ENCODE assay signal across 8 cellular contexts in the genomic region with DNA sequence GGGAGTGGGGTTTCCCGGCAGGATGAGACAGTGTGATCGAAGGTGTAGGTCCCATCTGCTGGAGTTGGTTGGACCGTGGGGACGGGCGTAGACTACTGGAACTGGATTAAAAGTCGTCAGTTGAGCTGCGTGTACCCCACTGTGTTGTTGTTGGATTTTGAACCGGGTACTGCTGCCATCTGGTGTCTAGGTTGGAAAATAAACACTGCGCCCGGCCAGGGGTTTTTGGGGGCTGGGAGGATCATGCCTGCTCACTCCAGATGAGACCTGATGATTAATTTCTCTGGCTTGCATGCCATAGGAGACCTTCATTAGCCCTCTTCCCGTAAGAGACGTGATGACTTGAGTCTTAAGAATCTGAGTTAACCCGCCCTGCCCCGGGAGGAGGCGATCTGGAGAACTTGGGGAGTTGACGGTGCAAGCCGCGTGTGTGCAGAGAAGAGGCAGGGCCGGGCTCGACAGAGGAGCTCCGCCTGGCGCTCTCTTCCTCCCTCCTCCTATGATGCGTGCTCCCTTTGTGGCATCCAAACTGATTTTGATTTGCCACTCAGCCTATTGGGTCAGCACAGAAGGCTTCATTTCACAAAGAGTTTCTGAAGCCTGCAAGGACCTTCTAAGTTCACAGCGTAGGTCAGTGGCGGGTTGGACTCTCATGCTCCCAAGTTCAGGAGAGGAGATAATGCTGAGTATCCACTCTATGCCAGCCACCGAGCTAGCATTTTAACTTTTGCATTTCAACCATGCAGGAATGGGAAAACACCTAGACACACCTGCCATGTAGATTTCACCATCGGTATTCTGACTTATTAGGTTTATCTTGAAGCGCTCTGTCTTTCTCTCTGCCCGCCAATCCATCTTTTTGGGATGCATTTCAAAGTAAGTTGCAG. TPM values are rescaled to one million over a fixed set of nuclear protein-coding genes. Genes with fewer than 3 reads are reported as not detected.
DNase-seq lines count a peak whose midpoint lies in the region; ATAC-seq and TF ChIP-seq lines count a peak whose summit lies in the region.

No MANE protein-coding gene starts in this region.

- peak overlapping the region; percentile 92 to 99 (median 96) for H3K27ac Mint-ChIP-seq in naive thymus-derived CD8-positive, alpha-beta T cell

- H3K27me3 ChIP-seq in GM23248 (replicated peaks; ENCODE audit: insufficient read depth), result no peaks in the 10 kb centered on the region
- peaks cover 0 to 13% (median 3%) of the 10 kb centered on the region in 4 donors for H3K27me3 ChIP-seq in esophagus squamous epithelium

- POLR2A ChIA-PET in AG04449 (lab: Yijun Ruan, JAX) (interaction anchor here (0.6 to 2.7 kb wide), 23 partner anchors 13 to 188 kb away, joined by 3 to 23 read pairs (median 4); a partner anchor contains a TSS), OCI-LY7 (lab: Charles Lee) (interaction anchor here (0.7 to 2.4 kb wide), 5 partner anchors 26 to 102 kb away, joined by 3 to 13 read pairs (median 3); a partner anchor contains a TSS)
- POLR2A ChIA-PET in naive thymus-derived CD8-positive, alpha-beta T cell (lab: Charles Lee), result interaction anchor here (0.5 to 3.1 kb wide), 13 partner anchors 9 to 181 kb away, joined by 3 to 17 read pairs (median 5); a partner anchor contains a TSS

- H3K4me3 ChIP-seq in AG04449 (ENCODE audit: low read depth, low read length), result peak overlapping the region; percentile 70
- H3K4me3 ChIP-seq in GM23248, result peak overlapping the region; percentile 86
- H3K4me3 ChIP-seq in OCI-LY7 (ENCODE audit: low read depth, low read length, poor library complexity, severe bottlenecking), result peak overlapping the region; percentile 97
- peak overlapping the region; percentile 4 to 87 (median 68) for H3K4me3 ChIP-seq in esophagus squamous epithelium

- peak in 1 of 4 donors; percentile 16 for TF ChIP-seq POLR2A in esophagus squamous epithelium (IDR thresholded peaks at IDR 0.05)

- in situ Hi-C loops in GM23248 (cut with MboI), result no loop called here

- H4K20me1 ChIP-seq in GM23248 (ENCODE audit: insufficient read depth), result no peaks in the 10 kb centered on the region
- peaks cover 23% of the 10 kb centered on the region for H4K20me1 ChIP-seq in OCI-LY7 (ENCODE audit: insufficient read depth, low read length)

- H2AFZ ChIP-seq in GM23248, result peak overlapping the region; percentile 80
- H2AFZ ChIP-seq in OCI-LY7 (ENCODE audit: low read length), result no peak overlapping the region

- H3K4me1 ChIP-seq in GM23248 (ENCODE audit: insufficient read depth) (peaks cover 46% of the 10 kb centered on the region), OCI-LY7 (ENCODE audit: insufficient read depth, low read length, poor library complexity, severe bottlenecking) (peaks cover 29% of the 10 kb centered on the region), esophagus squamous epithelium (peaks cover 32 to 77% (median 36%) of the 10 kb centered on the region in 3 donors)

- 11 to 14% methylated on average over 29 of the region's 29 CpGs for WGBS in GM23248 (ENCODE audit: low coverage in 1 of 2, low lambda C conversion rate in 2 of 2, missing lambda C conversion rate in 2 of 2), 2 experiments
- 19 to 44% methylated on average over 9 to 21 of the region's 29 CpGs for WGBS in esophagus squamous epithelium, 2 donors

- BruUV-seq in OCI-LY7 (replicated peaks; lab: Mats Ljungman, UMichigan), result TSS peak; percentile 36

- CTCF ChIA-PET in AG04449 (lab: Yijun Ruan, JAX), result interaction anchor here (0.6 to 8.6 kb wide), 34 partner anchors 9 to 180 kb away, joined by 3 to 243 read pairs (median 4); a partner anchor contains a TSS
- CTCF ChIA-PET in OCI-LY7 (lab: Charles Lee; ENCODE audit: unreplicated experiment), result interaction anchor here (0.6 to 3.9 kb wide), 4 partner anchors 30 to 102 kb away, joined by 3 to 14 read pairs (median 4); no protein-coding TSS in a partner anchor

- no peaks in the 10 kb centered on the region for H3K9me2 ChIP-seq in GM23248 (ENCODE audit: insufficient read depth)
- H3K9me2 ChIP-seq in OCI-LY7 (ENCODE audit: insufficient read depth, low read length), result no peaks in the 10 kb centered on the region

- DNase-seq in AG04449 (ENCODE audit: low read depth, low spot score) (peak; percentile 100), GM23248 (peak; percentile 100), OCI-LY7 (ENCODE audit: low spot score) (peak; percentile 75), esophagus squamous epithelium (lab: John Stamatoyannopoulos, UW) (no peak), GM19240 (ENCODE audit: insufficient read length, low spot score) (no peak)
- DNase-seq in activated T-cell treated with anti-CD3 and anti-CD28 coated beads, Interleukin-2, amount 50 U/mL, for 48 hours, result peak; percentile 86 to 88
- DNase-seq in naive thymus-derived CD8-positive, alpha-beta T cell, result peak; percentile 55 to 83 (median 74)
- DNase-seq in stimulated activated naive CD4-positive, alpha-beta T cell (lab: John Stamatoyannopoulos, UW), result peak; percentile 53 to 80 (median 64)

- peak; percentile 44 for TF ChIP-seq CTCF in AG04449 (IDR thresholded peaks at IDR 0.05; ENCODE audit: insufficient read depth, low read length, missing control alignments)
- TF ChIP-seq CTCF in OCI-LY7 (conservative IDR thresholded peaks at IDR 0.05; ENCODE audit: low read length), result peak; percentile 84
- peak; percentile 64 to 83 (median 72) for TF ChIP-seq CTCF in esophagus squamous epithelium (IDR thresholded peaks at IDR 0.05)

- H3K9me3 ChIP-seq in GM23248 (ENCODE audit: low read depth), result no peaks in the 10 kb centered on the region
- H3K9me3 ChIP-seq in OCI-LY7 (ENCODE audit: low read length), result no peaks in the 10 kb centered on the region
- H3K9me3 ChIP-seq in esophagus squamous epithelium, result no peaks in the 10 kb centered on the region

- peak overlapping the region; percentile 87 for H3K27ac ChIP-seq in GM23248
- peak overlapping the region; percentile 80 for H3K27ac ChIP-seq in OCI-LY7 (ENCODE audit: low read depth, low read length, poor library complexity, severe bottlenecking)
- peak overlapping the region; percentile 69 to 81 (median 76) for H3K27ac ChIP-seq in esophagus squamous epithelium

- peaks cover 0 to 33% (median 12%) of the 10 kb centered on the region in 3 donors for H3K36me3 Mint-ChIP-seq in naive thymus-derived CD8-positive, alpha-beta T cell

- ATAC-seq in naive thymus-derived CD8-positive, alpha-beta T cell, result peak; percentile 40 to 51

- H3K4me2 ChIP-seq in GM23248 (ENCODE audit: unreplicated experiment), result peak overlapping the region; percentile 90
- peak overlapping the region; percentile 96 for H3K4me2 ChIP-seq in OCI-LY7 (ENCODE audit: low read length)

- peaks cover 46% of the 10 kb centered on the region for H3F3A ChIP-seq in GM23248 (ENCODE audit: insufficient read depth)

- intact Hi-C loops in OCI-LY7 (cut with micrococcal nuclease; ENCODE audit: unreplicated experiment) (loop anchor here (1.0 kb wide), 2 partner anchors 40 to 103 kb away; no protein-coding TSS in a partner anchor), esophagus squamous epithelium (cut with DNase I) (loop anchor here (5.0 kb wide), 1 partner anchor 35 kb away; no protein-coding TSS in a partner anchor)

- no peaks in the 10 kb centered on the region for H3K27me3 Mint-ChIP-seq in naive thymus-derived CD8-positive, alpha-beta T cell

- H3K79me2 ChIP-seq in GM23248 (ENCODE audit: insufficient read depth) (peaks cover 46% of the 10 kb centered on the region), OCI-LY7 (ENCODE audit: insufficient read depth, low read depth, low read length) (peaks cover 71% of the 10 kb centered on the region)

- peaks cover 27 to 81% (median 64%) of the 10 kb centered on the region in 4 donors for H3K4me1 Mint-ChIP-seq in naive thymus-derived CD8-positive, alpha-beta T cell

- no peaks in the 10 kb centered on the region for H3K36me3 ChIP-seq in GM23248 (ENCODE audit: low read depth)
- peaks cover 68% of the 10 kb centered on the region for H3K36me3 ChIP-seq in OCI-LY7 (ENCODE audit: insufficient read depth, low read length)
- H3K36me3 ChIP-seq in esophagus squamous epithelium, result no peaks in the 10 kb centered on the region

- H3K9me3 Mint-ChIP-seq in naive thymus-derived CD8-positive, alpha-beta T cell, result no peaks in the 10 kb centered on the region

- peak overlapping the region; percentile 80 for H3K9ac ChIP-seq in GM23248

- H3K4me3 Mint-ChIP-seq in naive thymus-derived CD8-positive, alpha-beta T cell, result peak overlapping the region; percentile 97 to 100 (median 100)

RNA-seq across cellular contexts. Expression of a gene that starts 2.7 kb away (rescaled TPM):
- 29.3 and 29.4 TPM in 2 replicates for total RNA-seq in GM23248 (2014; rRNA removed; shearing (Covaris generic))
- 26.9 and 28.6 TPM in 2 replicates for polyA plus RNA-seq in GM23248 (2016; fragmentation: Nextera tagmentation; extraction: Ambion mirVana)
- total RNA-seq in OCI-LY7 (2014; rRNA removed; shearing (Covaris generic)), result 141 and 155 TPM in 2 replicates
- total RNA-seq in OCI-LY7 (2022) (172 and 186 TPM in 2 replicates), esophagus squamous epithelium (10 to 100 TPM in 3 of 4 donors, 1 to 10 TPM in 1; 3.4 to 21.7 (median 11.5) TPM)
- total RNA-seq in naive thymus-derived CD8-positive, alpha-beta T cell, result under 1 TPM; 0.30 to 0.36 TPM
- polyA plus RNA-seq in naive thymus-derived CD8-positive, alpha-beta T cell, result under 1 TPM; 0.07 to 0.52 (median 0.09) TPM

RNA-seq across cellular contexts. Expression of a gene that starts 9.3 kb away (rescaled TPM):
- total RNA-seq in GM23248 (2014; rRNA removed; shearing (Covaris generic)), result not detected in 2 replicates
- polyA plus RNA-seq in GM23248 (2016; fragmentation: Nextera tagmentation; extraction: Ambion mirVana), result not detected in 2 replicates
- total RNA-seq in OCI-LY7 (2014; rRNA removed; shearing (Covaris generic)), result not detected in 2 replicates
- not detected in 2 replicates for total RNA-seq in OCI-LY7 (2022)
- under 1 TPM in 2 of 4 donors, not detected in 2; 0.38 to 0.62 TPM for total RNA-seq in esophagus squamous epithelium
- 10 to 100 TPM; 28.7 to 34.2 TPM for total RNA-seq in naive thymus-derived CD8-positive, alpha-beta T cell
- 1 to 10 TPM; 2.3 to 5.9 (median 3.6) TPM for polyA plus RNA-seq in naive thymus-derived CD8-positive, alpha-beta T cell

RNA-seq across cellular contexts. Expression of a gene that starts 44.6 kb away (rescaled TPM):
- total RNA-seq in GM23248 (2014; rRNA removed; shearing (Covaris generic)), result 306 and 372 TPM in 2 replicates
- polyA plus RNA-seq in GM23248 (2016; fragmentation: Nextera tagmentation; extraction: Ambion mirVana), result 398 and 415 TPM in 2 replicates
- 81.3 and 95.7 TPM in 2 replicates for total RNA-seq in OCI-LY7 (2014; rRNA removed; shearing (Covaris generic))
- total RNA-seq in OCI-LY7 (2022) (115 TPM in 2 replicates), esophagus squamous epithelium (100 to 1,000 TPM in 3 of 4 donors, 10 to 100 TPM in 1; 67.3 to 173 (median 147) TPM)
- total RNA-seq in naive thymus-derived CD8-positive, alpha-beta T cell, result 10 to 100 TPM; 15.9 to 17.3 TPM
- 10 to 100 TPM; 14.1 to 17.3 (median 15.2) TPM for polyA plus RNA-seq in naive thymus-derived CD8-positive, alpha-beta T cell

RNA-seq across cellular contexts. Expression of a gene that starts 56.9 kb away (rescaled TPM):
- total RNA-seq in GM23248 (2014; rRNA removed; shearing (Covaris generic)), result 20.5 and 28.7 TPM in 2 replicates
- 13.3 and 14.8 TPM in 2 replicates for polyA plus RNA-seq in GM23248 (2016; fragmentation: Nextera tagmentation; extraction: Ambion mirVana)
- total RNA-seq in OCI-LY7 (2014; rRNA removed; shearing (Covaris generic)), result 14.2 and 24.3 TPM in 2 replicates
- 36.3 and 44.2 TPM in 2 replicates for total RNA-seq in OCI-LY7 (2022)
- total RNA-seq in esophagus squamous epithelium, result 10 to 100 TPM; 14.0 to 39.9 (median 19.5) TPM
- total RNA-seq in naive thymus-derived CD8-positive, alpha-beta T cell, result 10 to 100 TPM; 44.0 to 50.1 TPM
- polyA plus RNA-seq in naive thymus-derived CD8-positive, alpha-beta T cell, result 10 to 100 TPM; 14.3 to 18.7 (median 14.7) TPM

Comparison
In these comparisons a context has a peak if more than half of its experiments do, and no peak if none do; other contexts are left out.
1. DNase-seq: peak in AG04449 (single experiment), GM23248 (single experiment), OCI-LY7 (single experiment), activated T-cell treated with anti-CD3 and anti-CD28 coated beads, Interleukin-2, amount 50 U/mL, for 48 hours (2 of 2), naive thymus-derived CD8-positive, alpha-beta T cell (10 of 10) and stimulated activated naive CD4-positive, alpha-beta T cell (6 of 6); none in esophagus squamous epithelium (single experiment) and GM19240 (single experiment).
2. RNA of a gene that starts 9.3 kb away (total RNA-seq): 28.7 to 34.2 TPM in naive thymus-derived CD8-positive, alpha-beta T cell; 0.38 to 0.62 TPM in esophagus squamous epithelium, not detected in GM23248 and not detected in OCI-LY7; every median in the first group is over 10 times any median in the second.
3. Peak in every context shown above with its lines, with median percentiles within 50 percentile points of each other: H3K4me3 ChIP-seq, CTCF ChIP-seq and H3K27ac ChIP-seq.